In genomic region chr19:10776900-10777650, GRCh38 we compare ENCODE assay signal across 16 cellular contexts. TPM values are rescaled to one million over a fixed set of nuclear protein-coding genes. Genes with fewer than 3 reads are reported as not detected.
DNase-seq lines count a peak whose midpoint lies in the region; ATAC-seq, FAIRE-seq and TF ChIP-seq lines count a peak whose summit lies in the region.
"Had no signal": no experiment of that assay in that cellular context is flagged by ENCODE, and none has a peak within 500 bp of the region (broad histone marks: within the 10 kb centered on the region; RNA-seq: fewer than 3 reads in every experiment).

No MANE protein-coding gene starts in this region.

- peaks cover 34% of the 10 kb centered on the region for H3K4me1 ChIP-seq in OCI-LY3 (ENCODE audit: low read length)
- no peaks in the 10 kb centered on the region for H3K4me1 ChIP-seq in muscle layer of duodenum (ENCODE audit: control insufficient read depth in 1 of 2, insufficient read depth in 2 of 2, low read length in 2 of 2)
- H3K4me1 ChIP-seq in naive thymus-derived CD4-positive, alpha-beta T cell (ENCODE audit: control insufficient read depth in 2 of 2, insufficient read depth in 2 of 2, low read length in 2 of 2), result no peaks in the 10 kb centered on the region
- H3K4me1 ChIP-seq: body of pancreas had no signal

- intact Hi-C loops in naive thymus-derived CD4-positive, alpha-beta T cell (cut with micrococcal nuclease), result no loop called here

- peak overlapping the region; percentile 75 for H3K27ac Mint-ChIP-seq in T-helper 1 cell treated with Interleukin-12 subunit alpha and Interleukin-12 subunit beta and Interleukin-4 antibody, amounts not matched to agents 30 μg/mL and 1 μg/mL, for 36 hours
- H3K27ac Mint-ChIP-seq in naive thymus-derived CD4-positive, alpha-beta T cell, result peak overlapping the region in 3 of 9 donors; percentile 18 to 63 (median 40)

- H3K4me3 ChIP-seq in GM12865 (ENCODE audit: low read depth, low read length) (no peak overlapping the region), OCI-LY3 (ENCODE audit: low read length) (peak overlapping the region; percentile 8; the same call in 1 of the 2 replicates), muscle layer of duodenum (ENCODE audit: low read depth in 1 of 2, low read length in 2 of 2) (no peak overlapping the region)
- H3K4me3 ChIP-seq in naive thymus-derived CD4-positive, alpha-beta T cell (ENCODE audit: low read length), result no peak overlapping the region
- H3K4me3 ChIP-seq: body of pancreas, heart right ventricle, suprapubic skin had no signal

- no peak overlapping the region; the same call in 1 of the 2 replicates for H3K9ac ChIP-seq in OCI-LY3 (ENCODE audit: low read length)

- POLR2A ChIA-PET in naive thymus-derived CD4-positive, alpha-beta T cell (lab: Charles Lee), result no interaction called here

- peak overlapping the region; percentile 41 for H3K4me2 ChIP-seq in OCI-LY3 (ENCODE audit: low read length)

- TF ChIP-seq CTCF in GM12865 (IDR thresholded peaks at IDR 0.05; ENCODE audit: insufficient read depth, low read depth, low read length, missing control alignments) (no peak), OCI-LY3 (IDR thresholded peaks at IDR 0.05; ENCODE audit: low read depth, low read length) (no peak)

- DNase-seq in T-helper 1 cell, result no peak
- DNase-seq in GM12865 (ENCODE audit: low read depth), result peak; percentile 60
- no peak for DNase-seq in naive thymus-derived CD4-positive, alpha-beta T cell
- no peak for DNase-seq in urothelium cell line (ENCODE audit: low spot score)
- no peak for DNase-seq in AG20443 (ENCODE audit: low spot score)
- DNase-seq: activated naive CD4-positive, alpha-beta T cell treated with Interleukin-2 at 50 U/mL for 16 hours; body of pancreas; heart right ventricle; NCI-H82; posterior cingulate gyrus; SHP77 treated with DMSO at 0.1 percent for 48 hours had no signal

- H3K9me3 Mint-ChIP-seq in T-helper 1 cell treated with Interleukin-12 subunit alpha and Interleukin-12 subunit beta and Interleukin-4 antibody, amounts not matched to agents 30 μg/mL and 1 μg/mL, for 36 hours, result no peaks in the 10 kb centered on the region
- H3K9me3 Mint-ChIP-seq in naive thymus-derived CD4-positive, alpha-beta T cell, result no peaks in the 10 kb centered on the region

- H3K36me3 ChIP-seq in OCI-LY3 (replicated peaks; ENCODE audit: low read depth, low read length) (peaks cover 47% of the 10 kb centered on the region), muscle layer of duodenum (ENCODE audit: control insufficient read depth in 1 of 2, insufficient read depth in 2 of 2, low read length in 2 of 2) (peaks cover 36 to 63% of the 10 kb centered on the region in 2 donors)
- peaks cover 12 to 74% (median 17%) of the 10 kb centered on the region in 3 experiments for H3K36me3 ChIP-seq in naive thymus-derived CD4-positive, alpha-beta T cell (ENCODE audit: control insufficient read depth in 2 of 3, insufficient read depth in 3 of 3, low read length in 3 of 3)

- peaks cover 57% of the 10 kb centered on the region for H3K36me3 Mint-ChIP-seq in T-helper 1 cell treated with Interleukin-12 subunit alpha and Interleukin-12 subunit beta and Interleukin-4 antibody, amounts not matched to agents 30 μg/mL and 1 μg/mL, for 36 hours (ENCODE audit: low read depth)
- peaks cover 5 to 47% (median 25%) of the 10 kb centered on the region in 5 donors for H3K36me3 Mint-ChIP-seq in naive thymus-derived CD4-positive, alpha-beta T cell

- ATAC-seq in naive thymus-derived CD4-positive, alpha-beta T cell, result no peak
- ATAC-seq: body of pancreas, heart right ventricle had no signal

- no peaks in the 10 kb centered on the region for H3K27me3 ChIP-seq in OCI-LY3 (ENCODE audit: low read depth, low read length)
- no peaks in the 10 kb centered on the region for H3K27me3 ChIP-seq in muscle layer of duodenum (ENCODE audit: low read depth, low read length)
- H3K27me3 ChIP-seq in naive thymus-derived CD4-positive, alpha-beta T cell (ENCODE audit: control insufficient read depth in 2 of 2, insufficient read depth in 2 of 2, low read length in 2 of 2), result no peaks in the 10 kb centered on the region
- H3K27me3 ChIP-seq: body of pancreas, heart right ventricle, suprapubic skin had no signal

- H2AFZ ChIP-seq in OCI-LY3 (ENCODE audit: low read depth, low read length), result no peak overlapping the region

- H3K27me3 Mint-ChIP-seq in T-helper 1 cell treated with Interleukin-12 subunit alpha and Interleukin-12 subunit beta and Interleukin-4 antibody, amounts not matched to agents 30 μg/mL and 1 μg/mL, for 36 hours (ENCODE audit: low read depth), result no peaks in the 10 kb centered on the region
- H3K27me3 Mint-ChIP-seq in naive thymus-derived CD4-positive, alpha-beta T cell, result no peaks in the 10 kb centered on the region

- H3K27ac ChIP-seq in OCI-LY3 (ENCODE audit: low read length), result peak overlapping the region; percentile 70
- H3K27ac ChIP-seq in muscle layer of duodenum (ENCODE audit: low read length), result peak overlapping the region; percentile 49
- no peak overlapping the region for H3K27ac ChIP-seq in naive thymus-derived CD4-positive, alpha-beta T cell (ENCODE audit: low read depth, low read length)
- H3K27ac ChIP-seq: suprapubic skin had no signal

- peaks cover 42% of the 10 kb centered on the region for H3K4me1 Mint-ChIP-seq in T-helper 1 cell treated with Interleukin-12 subunit alpha and Interleukin-12 subunit beta and Interleukin-4 antibody, amounts not matched to agents 30 μg/mL and 1 μg/mL, for 36 hours (ENCODE audit: low read depth)
- H3K4me1 Mint-ChIP-seq in naive thymus-derived CD4-positive, alpha-beta T cell, result peaks cover 0 to 38% (median 0%) of the 10 kb centered on the region in 7 donors

- CTCF ChIA-PET in naive thymus-derived CD4-positive, alpha-beta T cell (lab: Charles Lee), result interaction anchor here (1.3 kb wide), 1 partner anchor 60 kb away, joined by 3 read pairs; the partner anchor contains the start of gene DNM2

- no peaks in the 10 kb centered on the region for H3K79me2 ChIP-seq in OCI-LY3 (ENCODE audit: low read length)

- H3K9me3 ChIP-seq in OCI-LY3 (ENCODE audit: insufficient read depth, low read length) (no peaks in the 10 kb centered on the region), muscle layer of duodenum (ENCODE audit: control insufficient read depth in 1 of 2, low read length in 2 of 2) (no peaks in the 10 kb centered on the region)
- H3K9me3 ChIP-seq in naive thymus-derived CD4-positive, alpha-beta T cell (ENCODE audit: control insufficient read depth in 2 of 3, low read length in 3 of 3), result no peaks in the 10 kb centered on the region
- H3K9me3 ChIP-seq: body of pancreas, heart right ventricle, suprapubic skin had no signal

- no peak for FAIRE-seq in urothelium cell line (lab: Jason Lieb, UNC)
- FAIRE-seq: GM18507 had no signal

- H3K4me3 Mint-ChIP-seq in T-helper 1 cell treated with Interleukin-12 subunit alpha and Interleukin-12 subunit beta and Interleukin-4 antibody, amounts not matched to agents 30 μg/mL and 1 μg/mL, for 36 hours, result no peak overlapping the region
- H3K4me3 Mint-ChIP-seq in naive thymus-derived CD4-positive, alpha-beta T cell, result peak overlapping the region in 1 of 10 donors; percentile 8

- peaks cover 3% of the 10 kb centered on the region; the same call in 1 of the 2 replicates for H4K20me1 ChIP-seq in OCI-LY3 (ENCODE audit: insufficient read depth, low read length)

RNA-seq across cellular contexts. Expression of gene TMED1, which starts 58.9 kb away (rescaled TPM):
- 10 to 100 TPM in 2 of 5 experiments, 1 to 10 TPM in 3; 7.6 to 12.8 (median 9.9) TPM for total RNA-seq in naive thymus-derived CD4-positive, alpha-beta T cell
- polyA plus RNA-seq in naive thymus-derived CD4-positive, alpha-beta T cell, result 10 to 100 TPM; 19.0 to 21.7 TPM

RNA-seq across cellular contexts. Expression of gene DNM2, which starts 59.2 kb away (rescaled TPM):
- total RNA-seq in naive thymus-derived CD4-positive, alpha-beta T cell, result 100 to 1,000 TPM; 238 to 340 (median 269) TPM
- polyA plus RNA-seq in naive thymus-derived CD4-positive, alpha-beta T cell, result 100 to 1,000 TPM in 1 of 2 donors, 10 to 100 TPM in 1; 49.1 to 111 TPM
